Comparison of ENCODE assay signal across 1 cellular context in the genomic region with DNA sequence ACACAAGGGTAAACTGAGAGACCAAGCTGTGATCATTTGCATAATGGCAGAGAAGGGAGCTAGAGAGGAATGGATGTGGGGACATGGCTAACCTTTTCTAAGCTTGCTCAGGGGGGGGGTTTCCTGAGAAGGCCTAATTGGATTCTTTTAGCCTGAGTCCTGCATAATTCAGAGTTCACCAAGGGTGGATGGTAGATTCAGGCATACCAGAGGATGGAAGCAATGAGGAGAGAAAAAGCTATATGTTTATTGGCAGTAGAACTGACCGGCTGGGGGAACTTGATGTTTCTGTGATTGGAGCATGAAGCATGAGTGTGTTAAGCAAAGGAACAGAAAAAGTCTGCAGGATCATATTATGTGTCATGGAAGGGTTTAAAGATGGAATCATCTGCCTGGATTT.
TF ChIP-seq lines count a peak whose summit lies in the region.

No MANE protein-coding gene starts in this region.

TF ChIP-seq in IMR-90, 13 proteins besides CTCF, POLR2A, EP300 and RAD21 (continued from another document):
- TF ChIP-seq, protein P1, sequence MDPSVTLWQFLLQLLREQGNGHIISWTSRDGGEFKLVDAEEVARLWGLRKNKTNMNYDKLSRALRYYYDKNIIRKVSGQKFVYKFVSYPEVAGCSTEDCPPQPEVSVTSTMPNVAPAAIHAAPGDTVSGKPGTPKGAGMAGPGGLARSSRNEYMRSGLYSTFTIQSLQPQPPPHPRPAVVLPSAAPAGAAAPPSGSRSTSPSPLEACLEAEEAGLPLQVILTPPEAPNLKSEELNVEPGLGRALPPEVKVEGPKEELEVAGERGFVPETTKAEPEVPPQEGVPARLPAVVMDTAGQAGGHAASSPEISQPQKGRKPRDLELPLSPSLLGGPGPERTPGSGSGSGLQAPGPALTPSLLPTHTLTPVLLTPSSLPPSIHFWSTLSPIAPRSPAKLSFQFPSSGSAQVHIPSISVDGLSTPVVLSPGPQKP (IDR thresholded peaks at IDR 0.05; ENCODE audit: borderline replicate concordance, low read depth, low read length) = no peak
TF ChIP-seq in IMR-90: peak in this region for 0.
